13 cellular contexts compared by ENCODE assay signal in the genomic region with DNA sequence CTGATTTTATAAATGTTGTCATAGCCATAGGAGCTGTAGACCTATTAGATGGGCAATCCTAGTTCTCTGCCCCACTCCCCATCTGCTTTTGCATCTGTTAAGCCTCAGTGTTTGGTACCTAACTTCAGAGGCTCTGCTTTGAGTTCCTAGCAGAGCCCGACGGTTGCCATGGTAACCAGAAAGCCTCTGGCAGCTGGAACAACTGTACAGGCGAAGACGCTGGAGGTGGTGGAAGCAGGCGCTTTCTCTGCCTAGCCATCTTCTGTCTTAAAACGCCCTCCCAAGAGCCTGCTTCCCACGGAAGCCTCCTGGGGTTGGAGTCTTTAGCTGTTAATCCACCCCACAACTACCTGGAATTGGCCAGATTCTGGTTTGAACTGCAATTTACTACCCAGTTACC. TPM values are rescaled to one million over a fixed set of nuclear protein-coding genes. Genes with fewer than 3 reads are reported as not detected.
A peak's percentile ranks its signal among the peaks of the same experiment; 100 is the strongest.
DNase-seq lines count a peak whose midpoint lies in the region; ATAC-seq, FAIRE-seq and TF ChIP-seq lines count a peak whose summit lies in the region.
"Had no signal": no experiment of that assay in that cellular context is flagged by ENCODE, and none has a peak within 500 bp of the region (broad histone marks: within the 10 kb centered on the region; RNA-seq: fewer than 3 reads in every experiment).

No MANE protein-coding gene starts in this region.

- 1 to 3% methylated on average over 7 of the region's 7 CpGs for WGBS in GM23248 (ENCODE audit: low coverage in 1 of 2, low lambda C conversion rate in 2 of 2, missing lambda C conversion rate in 2 of 2), 2 experiments
- 12% methylated on average over 7 of the region's 7 CpGs; no CpG with 5 or more reads in 1 of the 2 experiments for WGBS in H1 (ENCODE audit: extremely low coverage in 1 of 2, insufficient coverage in 1 of 2, insufficient read length in 1 of 2, insufficient replicate concordance in 2 of 2, low coverage in 1 of 2, low lambda C conversion rate in 2 of 2, missing lambda C conversion rate in 1 of 2), 2 experiments
- no CpG with 5 or more reads among the region's 7 CpGs for WGBS in neuronal stem cell (ENCODE audit: extremely low coverage in 2 of 2, insufficient read length in 2 of 2, insufficient replicate concordance in 1 of 2), 2 donors

- H3K18ac ChIP-seq in H1 (ENCODE audit: extremely low read depth, low read length) (no peak overlapping the region), neuronal stem cell (ENCODE audit: low read length) (no peak overlapping the region)

- in situ Hi-C loops in GM23248 (cut with MboI), result no loop called here

- no peak for TF ChIP-seq POLR2A in H1 (IDR thresholded peaks at IDR 0.05; ENCODE audit: control extremely low read depth in 1 of 2, low read depth in 2 of 2, low read length in 2 of 2)

- H3K23ac ChIP-seq in H1 (ENCODE audit: insufficient read length) (no peak overlapping the region), neuronal stem cell (ENCODE audit: low read depth, low read length, poor library complexity) (no peak overlapping the region)

- H3K9me2 ChIP-seq in GM23248 (ENCODE audit: insufficient read depth), result no peaks in the 10 kb centered on the region

- H3K4me1 ChIP-seq in GM23248 (ENCODE audit: insufficient read depth) (no peaks in the 10 kb centered on the region), H1 (replicated peaks in 1 of 4; ENCODE audit: control insufficient read depth in 3 of 4, insufficient read depth in 4 of 4, low read length in 3 of 4) (peaks cover 0 to 5% (median 0%) of the 10 kb centered on the region in 4 experiments; a peak in 1 of 7 replicates), neuronal stem cell (ENCODE audit: control insufficient read depth in 2 of 2, insufficient read depth in 1 of 2, low read depth in 1 of 2, low read length in 2 of 2) (peaks cover 0 to 6% of the 10 kb centered on the region in 2 donors)

- no peaks in the 10 kb centered on the region for H3F3A ChIP-seq in GM23248 (ENCODE audit: insufficient read depth)

- H4K20me1 ChIP-seq in GM23248 (ENCODE audit: insufficient read depth) (no peaks in the 10 kb centered on the region), H1 (replicated peaks in 1 of 2; ENCODE audit: control insufficient read depth in 1 of 2, insufficient read depth in 2 of 2, low read length in 2 of 2) (no peaks in the 10 kb centered on the region)

- CTCF ChIA-PET in H1 (lab: Charles Lee; ENCODE audit: partially characterized antibody), result no interaction called here

- H2BK12ac ChIP-seq in H1 (ENCODE audit: low read depth, low read length), result no peak overlapping the region
- H2BK12ac ChIP-seq in neuronal stem cell (ENCODE audit: low read length), result no peak overlapping the region

- FAIRE-seq in H1 (lab: Jason Lieb, UNC), result peak; percentile 42

- no peak overlapping the region for H4K8ac ChIP-seq in H1 (ENCODE audit: extremely low read depth, insufficient read depth, low read length)
- H4K8ac ChIP-seq in neuronal stem cell (ENCODE audit: low read depth, low read length), result no peak overlapping the region

- H2BK5ac ChIP-seq in H1 (ENCODE audit: low read depth, low read length) (no peak overlapping the region), neuronal stem cell (ENCODE audit: low read length) (no peak overlapping the region)

- H3K9ac ChIP-seq in GM23248, result no peak overlapping the region
- no peak overlapping the region for H3K9ac ChIP-seq in H1 (replicated peaks in 1 of 4; ENCODE audit: extremely low read depth in 1 of 4, low read depth in 3 of 4, low read length in 3 of 4)
- no peak overlapping the region for H3K9ac ChIP-seq in neuronal stem cell (ENCODE audit: low read depth, low read length, poor library complexity)

- ATAC-seq in GM18517 (IDR thresholded peaks at IDR 0.05; ENCODE audit: unreplicated experiment), result no peak

- H3K14ac ChIP-seq in H1 (ENCODE audit: insufficient read length) (no peak overlapping the region), neuronal stem cell (ENCODE audit: low read length) (no peak overlapping the region)

- H2BK20ac ChIP-seq in H1 (ENCODE audit: low read length), result no peak overlapping the region

- TF ChIP-seq RAD21 in H1 (IDR thresholded peaks at IDR 0.05 in 1 of 2, conservative IDR thresholded peaks at IDR 0.05 in 1 of 2; ENCODE audit: low read depth in 2 of 2, low read length in 2 of 2), result no peak

- DNase-seq in GM23248 (peak; percentile 1), NCI-H2171 (lab: John Stamatoyannopoulos, UW) (peak; percentile 0), H1 (ENCODE audit: low read depth in 1 of 2, low spot score in 2 of 2) (peak in 1 of 2 experiments; percentile 61), neuronal stem cell (ENCODE audit: low spot score) (peak; percentile 79), cerebellum (ENCODE audit: low spot score) (no peak), kidney tubule cell (ENCODE audit: low spot score) (no peak), SW480 (ENCODE audit: low spot score) (no peak)
- DNase-seq: activated T-cell treated with anti-CD3 and anti-CD28 coated beads for 4 hours; CD4-positive, alpha-beta memory T cell; NCI-H1694 treated with DMSO at 0.1 percent for 48 hours had no signal

- H3K23me2 ChIP-seq in H1 (ENCODE audit: low read depth, low read length), result peaks cover 4% of the 10 kb centered on the region; the same call in 1 of the 2 replicates

- H3K4me3 ChIP-seq in GM23248 (no peak overlapping the region), H1 (ENCODE audit: extremely low read depth in 1 of 4, insufficient read depth in 2 of 4, low read depth in 3 of 4, low read length in 4 of 4) (peak overlapping the region; percentile 60 to 71 (median 70); a peak in 7 of 8 replicates), neuronal stem cell (ENCODE audit: low read length in 2 of 2) (no peak overlapping the region)

- H3K36me3 ChIP-seq in GM23248 (ENCODE audit: low read depth), result no peaks in the 10 kb centered on the region
- no peaks in the 10 kb centered on the region for H3K36me3 ChIP-seq in H1 (ENCODE audit: control insufficient read depth in 2 of 4, insufficient read depth in 4 of 4, low read length in 3 of 4)
- H3K36me3 ChIP-seq in neuronal stem cell (replicated peaks in 1 of 2; ENCODE audit: control insufficient read depth in 2 of 2, insufficient read depth in 2 of 2, low read length in 2 of 2), result no peaks in the 10 kb centered on the region

- H3K4ac ChIP-seq in H1 (replicated peaks; ENCODE audit: insufficient read length, low read depth, low read length) (no peak overlapping the region), neuronal stem cell (ENCODE audit: low read length) (no peak overlapping the region)

- H3K4me2 ChIP-seq in GM23248 (ENCODE audit: unreplicated experiment) (no peak overlapping the region), H1 (ENCODE audit: insufficient read depth in 1 of 2, low read depth in 2 of 2, low read length in 2 of 2) (peak overlapping the region; percentile 74 to 79), neuronal stem cell (ENCODE audit: insufficient read depth, low read length, poor library complexity, severe bottlenecking) (no peak overlapping the region)

- H3K9me3 ChIP-seq in GM23248 (ENCODE audit: low read depth), result no peaks in the 10 kb centered on the region
- H3K9me3 ChIP-seq in H1 (ENCODE audit: insufficient read depth in 2 of 2, low read depth in 1 of 2, low read length in 1 of 2), result no peaks in the 10 kb centered on the region
- H3K9me3 ChIP-seq in neuronal stem cell (replicated peaks in 1 of 2; ENCODE audit: control insufficient read depth in 2 of 2, insufficient read depth in 1 of 2, low read depth in 1 of 2, low read length in 2 of 2), result no peaks in the 10 kb centered on the region

- H3K27ac ChIP-seq in GM23248, result no peak overlapping the region
- no peak overlapping the region for H3K27ac ChIP-seq in H1 (ENCODE audit: low read depth, low read length)
- H3K27ac ChIP-seq in neuronal stem cell (replicated peaks; ENCODE audit: low read length), result no peak overlapping the region
- H3K27ac ChIP-seq: VCaP had no signal

- no peak overlapping the region for H2BK120ac ChIP-seq in H1 (replicated peaks; ENCODE audit: low read depth, low read length)
- no peak overlapping the region for H2BK120ac ChIP-seq in neuronal stem cell (ENCODE audit: low read depth, low read length)

- no peak overlapping the region for H4K91ac ChIP-seq in H1 (replicated peaks; ENCODE audit: insufficient read length, low read length)
- no peak overlapping the region for H4K91ac ChIP-seq in neuronal stem cell (ENCODE audit: low read depth, low read length, poor library complexity)

- POLR2A ChIA-PET in H1 (lab: Charles Lee; ENCODE audit: partially characterized antibody), result no interaction called here

- H3K27me3 ChIP-seq in GM23248 (replicated peaks; ENCODE audit: insufficient read depth), result no peaks in the 10 kb centered on the region
- H3K27me3 ChIP-seq in H1 (replicated peaks in 1 of 4; ENCODE audit: control insufficient read depth in 3 of 4, extremely low read depth in 1 of 4, insufficient read depth in 3 of 4, low read length in 3 of 4), result no peaks in the 10 kb centered on the region
- peaks cover 0 to 19% (median 6%) of the 10 kb centered on the region in 3 experiments for H3K27me3 ChIP-seq in neuronal stem cell (ENCODE audit: control insufficient read depth in 3 of 3, insufficient read depth in 3 of 3, low read depth in 1 of 3, low read length in 3 of 3)

- no peak for TF ChIP-seq EP300 in H1 (IDR thresholded peaks at IDR 0.05; ENCODE audit: borderline replicate concordance in 1 of 2, low read depth in 2 of 2, low read length in 2 of 2)

- TF ChIP-seq CTCF in H1 (IDR thresholded peaks at IDR 0.05; ENCODE audit: control extremely low read depth in 1 of 3, insufficient read depth in 1 of 3, low read depth in 1 of 3, low read length in 3 of 3), result no peak

- H3K79me2 ChIP-seq in GM23248 (ENCODE audit: insufficient read depth) (no peaks in the 10 kb centered on the region), H1 (ENCODE audit: control insufficient read depth in 1 of 2, insufficient read depth in 2 of 2, low read length in 2 of 2) (no peaks in the 10 kb centered on the region)

- no peaks in the 10 kb centered on the region for H3K79me1 ChIP-seq in H1 (ENCODE audit: low read depth, low read length)
- H3K79me1 ChIP-seq in neuronal stem cell (ENCODE audit: low read depth, low read length), result no peaks in the 10 kb centered on the region

- H2BK15ac ChIP-seq in H1 (ENCODE audit: low read length) (no peak overlapping the region), neuronal stem cell (ENCODE audit: low read length) (no peak overlapping the region)

- no peak overlapping the region for H3K56ac ChIP-seq in H1 (replicated peaks; ENCODE audit: insufficient read length, low read depth, low read length)

- H4K5ac ChIP-seq in H1 (ENCODE audit: insufficient read length, low read depth, low read length), result no peak overlapping the region

- H2AFZ ChIP-seq in GM23248 (no peak overlapping the region), H1 (ENCODE audit: low read length) (no peak overlapping the region), neuronal stem cell (ENCODE audit: low read length) (no peak overlapping the region)

- H2AK5ac ChIP-seq in H1 (ENCODE audit: low read depth, low read length) (no peak overlapping the region), neuronal stem cell (ENCODE audit: low read depth, low read length) (no peak overlapping the region)

RNA-seq across cellular contexts. Expression of a gene that starts 0.9 kb away (rescaled TPM):
- total RNA-seq in GM23248 (2014; rRNA removed; shearing (Covaris generic)), result not detected in 2 replicates
- 0.04 TPM in 1 of 2 replicates, not detected in the other for polyA plus RNA-seq in GM23248 (2016; fragmentation: Nextera tagmentation; extraction: Ambion mirVana)
- total RNA-seq in H1 (2021; fragmentation: NEBNext Ultra II Directional; extraction: Animal tissue kit (Norgen Biotek cat#: 25700)), result 0.36 and 0.43 TPM in 2 replicates
- polyA plus RNA-seq in H1 (2011; rRNA removed), result 0.05 and 0.11 TPM in 2 replicates
- polyA plus RNA-seq in H1 (2011; cell fraction: cytosol; rRNA removed), result 0.14 TPM
- 0.07 TPM for polyA plus RNA-seq in H1 (2011; cell fraction: nucleus; rRNA removed)
- polyA plus RNA-seq in H1 (2012, experiment 1 of 2), result 0.05 to 0.32 TPM (median 0.14 TPM) in 4 replicates
- not detected for polyA plus RNA-seq in H1 (2012, experiment 2 of 2)
- 0.83 TPM for polyA plus RNA-seq in H1 (2013, experiment 1 of 2)
- polyA plus RNA-seq in H1 (2013, experiment 2 of 2), result 0.74 TPM
- polyA minus RNA-seq in H1 (2011; rRNA and poly(A)+ RNA removed), result 0.16 and 0.27 TPM in 2 replicates
- 0.15 TPM for polyA minus RNA-seq in H1 (2011; cell fraction: cytosol; rRNA and poly(A)+ RNA removed)
- 0.60 TPM for polyA minus RNA-seq in H1 (2011; cell fraction: nucleus; rRNA and poly(A)+ RNA removed)
- not detected for polyA plus RNA-seq in neuronal stem cell (2013, experiment 1 of 2)
- under 0.01 TPM for polyA plus RNA-seq in neuronal stem cell (2013, experiment 2 of 2)
- 22.3 TPM for total RNA-seq in cerebellum
- total RNA-seq: CD4-positive, alpha-beta memory T cell; HT1080 had no signal
- polyA plus RNA-seq: CD4-positive, alpha-beta memory T cell had no signal

Comparison
In these comparisons a context has a peak if more than half of its experiments do, and no peak if none do; other contexts are left out.
1. DNase-seq: peak in GM23248 (single experiment), NCI-H2171 (single experiment) and neuronal stem cell (single experiment); none in cerebellum (single experiment), kidney tubule cell (single experiment) and SW480 (single experiment).
2. H3K4me2 ChIP-seq: peak in H1 (2 of 2); none in GM23248 (single experiment) and neuronal stem cell (single experiment).
3. H3K4me3 ChIP-seq: peak in H1 (4 of 4); none in GM23248 (single experiment) and neuronal stem cell (0 of 2).
4. RNA of a gene that starts 0.9 kb away (total RNA-seq): 22.3 TPM in cerebellum (single experiment); 0.36 to 0.43 TPM in H1 and not detected in GM23248; every median in the first group is over 10 times any median in the second.